ENCODE assay signal across 11 cellular contexts in the genomic region with DNA sequence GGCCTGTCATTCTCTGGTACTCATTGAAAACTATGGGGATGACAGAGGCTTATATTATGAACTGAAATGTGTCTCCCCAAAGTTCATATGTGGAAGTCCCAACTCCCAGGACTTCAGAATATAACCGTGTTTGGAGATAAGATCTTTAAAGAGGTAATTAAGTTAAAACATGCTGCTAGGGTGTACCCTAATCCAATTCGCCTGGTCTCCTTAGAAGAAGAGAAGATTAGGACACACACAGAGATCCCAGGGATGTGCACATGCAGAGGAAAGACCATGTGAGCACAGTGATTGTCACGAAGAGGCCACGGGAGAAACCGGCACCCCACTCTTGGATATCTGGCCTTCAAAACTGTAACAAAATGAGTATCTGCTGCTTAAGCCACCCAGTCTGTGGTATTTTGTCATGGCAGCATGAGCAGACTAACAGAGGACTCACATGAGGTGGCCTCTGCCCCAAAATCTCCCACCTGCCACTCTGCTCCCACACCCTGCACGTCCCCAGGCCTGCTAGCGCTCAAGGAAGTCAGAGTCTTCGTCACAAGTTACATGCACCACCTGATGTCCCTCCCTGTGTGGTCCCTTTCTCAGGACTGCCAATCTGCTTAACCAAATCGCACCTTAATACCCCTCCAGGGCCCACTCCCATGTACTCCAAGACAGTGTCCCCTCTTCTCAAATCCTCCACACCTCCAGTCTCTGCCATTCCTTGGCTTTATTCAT. TPM values are rescaled to one million over a fixed set of nuclear protein-coding genes. Genes with fewer than 3 reads are reported as not detected.
DNase-seq lines count a peak whose midpoint lies in the region; ATAC-seq, FAIRE-seq and TF ChIP-seq lines count a peak whose summit lies in the region.
"Had no signal": no experiment of that assay in that cellular context is flagged by ENCODE, and none has a peak within 500 bp of the region (broad histone marks: within the 10 kb centered on the region; RNA-seq: fewer than 3 reads in every experiment).

No MANE protein-coding gene starts in this region.

- peak overlapping the region; percentile 18 to 61 (median 46); a peak in 18 of 22 replicates for H3K27ac ChIP-seq in BLaER1 treated with 17β-estradiol and CSF1 and Interleukin-3, amounts not matched to agents 10 nM and 100 nM
- H3K27ac ChIP-seq in RWPE2 (ENCODE audit: poor library complexity, severe bottlenecking) (peak overlapping the region; percentile 47), endothelial cell of umbilical vein (ENCODE audit: insufficient read depth, low read depth, low read length) (peak overlapping the region; percentile 2), prostate gland (peak overlapping the region; percentile 42 to 56)

- intact Hi-C loops in endothelial cell of umbilical vein (cut with micrococcal nuclease): no loop called here
- intact Hi-C loops in prostate gland (cut with DNase I): loop anchor here (5.0 kb wide), 1 partner anchor 48 kb away; a partner anchor contains a TSS

- TF ChIP-seq POLR2A in endothelial cell of umbilical vein (IDR thresholded peaks at IDR 0.05; ENCODE audit: low read depth, low read length) (no peak), prostate gland (IDR thresholded peaks at IDR 0.05) (no peak)

- peak overlapping the region in 5 of 11 experiments; percentile 8 to 47 (median 32); a peak in 6 of 22 replicates for H3K9ac ChIP-seq in BLaER1 treated with 17β-estradiol and CSF1 and Interleukin-3, amounts not matched to agents 10 nM and 100 nM
- H3K9ac ChIP-seq in endothelial cell of umbilical vein (replicated peaks; ENCODE audit: extremely low read depth, insufficient read depth, low read length): no peak overlapping the region

- no peaks in the 10 kb centered on the region for H3K27me3 ChIP-seq in BLaER1 treated with 17β-estradiol and CSF1 and Interleukin-3, amounts not matched to agents 10 nM and 100 nM
- H3K27me3 ChIP-seq in RWPE2 (ENCODE audit: insufficient read depth, poor library complexity, severe bottlenecking) (no peaks in the 10 kb centered on the region), endothelial cell of umbilical vein (ENCODE audit: control insufficient read depth in 2 of 2, insufficient read depth in 2 of 2, low read length in 2 of 2) (no peaks in the 10 kb centered on the region), prostate gland (replicated peaks; ENCODE audit: insufficient read depth) (no peaks in the 10 kb centered on the region), HAP-1 (ENCODE audit: low read depth) (no peaks in the 10 kb centered on the region)

- in situ Hi-C loops in HAP-1 (cut with MboI; ENCODE audit: low sequenced_read_pairs): no loop called here

- WGBS in prostate gland: 75% methylated on average over 9 of the region's 9 CpGs

- ATAC-seq in RWPE2 (ENCODE audit: low read depth): no peak
- ATAC-seq in GM21528 (IDR thresholded peaks at IDR 0.05; ENCODE audit: low FRiP score, unreplicated experiment): no peak

- no peaks in the 10 kb centered on the region for H3K9me3 ChIP-seq in BLaER1 treated with 17β-estradiol and CSF1 and Interleukin-3, amounts not matched to agents 10 nM and 100 nM (replicated peaks in 1 of 11)
- H3K9me3 ChIP-seq in RWPE2 (ENCODE audit: severe bottlenecking) (no peaks in the 10 kb centered on the region), endothelial cell of umbilical vein (replicated peaks; ENCODE audit: control insufficient read depth, insufficient read depth, low read length) (no peaks in the 10 kb centered on the region), prostate gland (no peaks in the 10 kb centered on the region), HAP-1 (no peaks in the 10 kb centered on the region)

- dilution Hi-C loops in endothelial cell of umbilical vein (cut with MboI; ENCODE audit: extremely low pct_ligation_motif_present, low sequenced_read_pairs): no loop called here

- TF ChIP-seq CTCF in RWPE2 (IDR thresholded peaks at IDR 0.05; ENCODE audit: poor library complexity, severe bottlenecking): no peak
- TF ChIP-seq CTCF in endothelial cell of umbilical vein (IDR thresholded peaks at IDR 0.05; ENCODE audit: extremely low read depth in 1 of 2, insufficient read depth in 1 of 2, low read depth in 1 of 2, low read length in 2 of 2): no peak
- TF ChIP-seq CTCF in prostate gland (IDR thresholded peaks at IDR 0.05): no peak

- FAIRE-seq in endothelial cell of umbilical vein (lab: Jason Lieb, UNC): no peak

- POLR2A ChIA-PET in endothelial cell of umbilical vein (lab: Charles Lee): no interaction called here

- H3K9me1 ChIP-seq in endothelial cell of umbilical vein (replicated peaks; ENCODE audit: control insufficient read depth, extremely low read depth, insufficient read depth, low read length): no peaks in the 10 kb centered on the region

- CTCF ChIA-PET in endothelial cell of umbilical vein (lab: Charles Lee): interaction anchor here (0.9 to 3.0 kb wide), 7 partner anchors 15 to 63 kb away, joined by 3 to 22 read pairs (median 6); no protein-coding TSS in a partner anchor

- H3K4me2 ChIP-seq in BLaER1 treated with 17β-estradiol and CSF1 and Interleukin-3, amounts not matched to agents 10 nM and 100 nM: peak overlapping the region; percentile 73 to 92 (median 82)
- H3K4me2 ChIP-seq in endothelial cell of umbilical vein (ENCODE audit: insufficient read depth, low read length): no peak overlapping the region

- BruUV-seq in endothelial cell of umbilical vein (replicated peaks; lab: Mats Ljungman, UMichigan): no TSS peak

- peaks cover 68 to 97% (median 89%) of the 10 kb centered on the region in 11 experiments for H3K36me3 ChIP-seq in BLaER1 treated with 17β-estradiol and CSF1 and Interleukin-3, amounts not matched to agents 10 nM and 100 nM
- peaks cover 63% of the 10 kb centered on the region for H3K36me3 ChIP-seq in RWPE2 (ENCODE audit: low read depth)
- peaks cover 5 to 36% of the 10 kb centered on the region in 2 experiments for H3K36me3 ChIP-seq in endothelial cell of umbilical vein (ENCODE audit: control insufficient read depth in 2 of 2, extremely low read depth in 1 of 2, insufficient read depth in 2 of 2, low read length in 2 of 2)
- H3K36me3 ChIP-seq in prostate gland: peaks cover 0 to 7% of the 10 kb centered on the region in 2 donors
- peaks cover 57% of the 10 kb centered on the region for H3K36me3 ChIP-seq in HAP-1 (replicated peaks)

- DNase-seq in RWPE2 (ENCODE audit: low spot score) (no peak), endothelial cell of umbilical vein (ENCODE audit: low read depth, low spot score) (no peak), prostate gland (ENCODE audit: low spot score) (no peak), occipital lobe (lab: John Stamatoyannopoulos, UW) (no peak), DMS153 treated with DMSO at 0.1 percent for 48 hours (lab: John Stamatoyannopoulos, UW; ENCODE audit: unreplicated experiment) (no peak), HAP-1 (ENCODE audit: low spot score in 2 of 2) (no peak)
- DNase-seq: activated CD4-positive, alpha-beta T cell treated with anti-CD3 and anti-CD28 coated beads for 1 hour; effector memory CD4-positive, alpha-beta T cell; stimulated activated CD4-positive, alpha-beta T cell treated with anti-CD3 and anti-CD28 coated beads, Interleukin-4, amount 100 ng/mL, for 1 hour had no signal

- no peak overlapping the region for H2AFZ ChIP-seq in endothelial cell of umbilical vein (ENCODE audit: low read depth, low read length)

- no peaks in the 10 kb centered on the region for H3K79me2 ChIP-seq in endothelial cell of umbilical vein (ENCODE audit: control insufficient read depth, insufficient read depth, low read length)

- H3K4me1 ChIP-seq in BLaER1 treated with 17β-estradiol and CSF1 and Interleukin-3, amounts not matched to agents 10 nM and 100 nM: peaks cover 25 to 86% (median 46%) of the 10 kb centered on the region in 10 experiments
- H3K4me1 ChIP-seq in RWPE2 (ENCODE audit: insufficient read depth, poor library complexity, severe bottlenecking) (peaks cover 42% of the 10 kb centered on the region), endothelial cell of umbilical vein (ENCODE audit: control insufficient read depth, extremely low read depth, insufficient read depth, low read length) (peaks cover 24% of the 10 kb centered on the region), prostate gland (replicated peaks) (peaks cover 2% of the 10 kb centered on the region), HAP-1 (no peaks in the 10 kb centered on the region)

- H4K20me1 ChIP-seq in BLaER1 treated with 17β-estradiol and CSF1 and Interleukin-3, amounts not matched to agents 10 nM and 100 nM: peaks cover 0 to 44% (median 10%) of the 10 kb centered on the region in 11 experiments; a peak in 8 of 22 replicates
- H4K20me1 ChIP-seq in endothelial cell of umbilical vein (replicated peaks; ENCODE audit: control insufficient read depth, extremely low read depth, insufficient read depth, low read length): no peaks in the 10 kb centered on the region

- H3K4me3 ChIP-seq in BLaER1 treated with 17β-estradiol and CSF1 and Interleukin-3, amounts not matched to agents 10 nM and 100 nM: peak overlapping the region in 1 of 10 experiments; percentile 17; a peak in 2 of 20 replicates
- H3K4me3 ChIP-seq in RWPE2 (ENCODE audit: severe bottlenecking) (no peak overlapping the region), endothelial cell of umbilical vein (replicated peaks in 1 of 3; ENCODE audit: insufficient read depth in 1 of 3, low read depth in 1 of 3, low read length in 3 of 3) (no peak overlapping the region), prostate gland (no peak overlapping the region), HAP-1 (no peak overlapping the region)

RNA-seq across cellular contexts. Expression of a gene that starts 26.8 kb away (rescaled TPM):
- total RNA-seq in endothelial cell of umbilical vein (1.7 and 2.1 TPM in 2 replicates), prostate gland (10 to 100 TPM in 1 of 2 donors, 1 to 10 TPM in 1; 8.9 to 14.7 TPM), occipital lobe (1.6 TPM)
- 2.0 and 3.6 TPM in 2 replicates for polyA plus RNA-seq in endothelial cell of umbilical vein
- polyA plus RNA-seq in endothelial cell of umbilical vein (2011; cell fraction: cytosol; rRNA removed): 1.7 and 2.8 TPM in 2 replicates
- 0.55 and 0.66 TPM in 2 replicates for polyA plus RNA-seq in endothelial cell of umbilical vein (2011; cell fraction: nucleus; rRNA removed)
- 13.3 and 22.6 TPM in 2 replicates for polyA plus RNA-seq in endothelial cell of umbilical vein (2012)
- polyA minus RNA-seq in endothelial cell of umbilical vein: 0.47 TPM in 1 of 2 replicates, not detected in the other
- polyA minus RNA-seq in endothelial cell of umbilical vein (2011; cell fraction: cytosol; rRNA and poly(A)+ RNA removed): not detected
- polyA minus RNA-seq in endothelial cell of umbilical vein (2011; cell fraction: nucleus; rRNA and poly(A)+ RNA removed): 1.3 TPM in 1 of 2 replicates, not detected in the other

RNA-seq across cellular contexts. Expression of a gene that starts 46.0 kb away (rescaled TPM):
- total RNA-seq in endothelial cell of umbilical vein (122 and 143 TPM in 2 replicates), prostate gland (100 to 1,000 TPM; 158 to 174 TPM), occipital lobe (2.3 TPM)
- 59.2 and 68.0 TPM in 2 replicates for polyA plus RNA-seq in endothelial cell of umbilical vein
- polyA plus RNA-seq in endothelial cell of umbilical vein (2011; cell fraction: cytosol; rRNA removed): 72.5 and 74.8 TPM in 2 replicates
- polyA plus RNA-seq in endothelial cell of umbilical vein (2011; cell fraction: nucleus; rRNA removed): 58.0 and 87.2 TPM in 2 replicates
- polyA plus RNA-seq in endothelial cell of umbilical vein (2012): 210 and 281 TPM in 2 replicates
- polyA minus RNA-seq in endothelial cell of umbilical vein: 59.0 and 59.7 TPM in 2 replicates
- 70.7 TPM for polyA minus RNA-seq in endothelial cell of umbilical vein (2011; cell fraction: cytosol; rRNA and poly(A)+ RNA removed)
- 51.3 and 53.0 TPM in 2 replicates for polyA minus RNA-seq in endothelial cell of umbilical vein (2011; cell fraction: nucleus; rRNA and poly(A)+ RNA removed)

Comparison
In these comparisons a context has a peak if more than half of its experiments do, and no peak if none do; other contexts are left out.
1. RNA of a gene that starts 46.0 kb away (total RNA-seq): 158 to 174 TPM in prostate gland and 122 to 143 TPM in endothelial cell of umbilical vein; 2.3 TPM in occipital lobe (single experiment); every median in the first group is over 10 times any median in the second.
2. Peak in every context shown above with its lines, with median percentiles within 50 percentile points of each other: H3K27ac ChIP-seq.